18 cellular contexts compared by ENCODE assay signal in genomic region chr2:240467149-240467642, GRCh38. TPM values are rescaled to one million over a fixed set of nuclear protein-coding genes. Genes with fewer than 3 reads are reported as not detected.
DNase-seq lines count a peak whose midpoint lies in the region; ATAC-seq and TF ChIP-seq lines count a peak whose summit lies in the region.
"Had no signal": no experiment of that assay in that cellular context is flagged by ENCODE, and none has a peak within 500 bp of the region (broad histone marks: within the 10 kb centered on the region; RNA-seq: fewer than 3 reads in every experiment).

No MANE protein-coding gene starts in this region.

- no peak for ATAC-seq in Right ventricle myocardium superior (ENCODE audit: poor library complexity)
- ATAC-seq: activated T-cell treated with anti-CD3 and anti-CD28 coated beads, Interleukin-2, amount 50 U/mL, for 72 hours; left colon; T-cell had no signal

- TF ChIP-seq EP300 in transverse colon (IDR thresholded peaks at IDR 0.05; ENCODE audit: low read depth) = no peak

- H3K9ac ChIP-seq in mesenchymal stem cell (ENCODE audit: low read length) = no peak overlapping the region

- peak overlapping the region in 1 of 2 experiments; percentile 24 for H3K14ac ChIP-seq in mesenchymal stem cell (ENCODE audit: low read length in 2 of 2)

- H3K27me3 ChIP-seq in transverse colon (no peaks in the 10 kb centered on the region), mesenchymal stem cell (ENCODE audit: control insufficient read depth in 1 of 2, insufficient read depth in 1 of 2, low read length in 2 of 2) (peaks cover 0 to 4% of the 10 kb centered on the region in 2 experiments)
- H3K27me3 ChIP-seq: ascending aorta, heart right ventricle had no signal

- in situ Hi-C loops in transverse colon (cut with MboI; ENCODE audit: low pct_ligation_motif_present in 1 of 4, low pct_unique_long_range_greater_than_20kb in 1 of 4, low sequenced_read_pairs in 3 of 4) = no loop called here

- H3K4ac ChIP-seq in mesenchymal stem cell (ENCODE audit: low read depth in 1 of 2, low read length in 2 of 2) = no peak overlapping the region

- H3K4me3 ChIP-seq in lower leg skin (ENCODE audit: low read depth, poor library complexity, severe bottlenecking) = no peak overlapping the region
- H3K4me3 ChIP-seq in transverse colon = no peak overlapping the region
- no peak overlapping the region for H3K4me3 ChIP-seq in mesenchymal stem cell (ENCODE audit: insufficient read depth in 1 of 2, low read depth in 1 of 2, low read length in 2 of 2)
- H3K4me3 ChIP-seq: ascending aorta, heart right ventricle had no signal

- H4K91ac ChIP-seq in mesenchymal stem cell (ENCODE audit: low read length) = no peak overlapping the region

- H3K79me1 ChIP-seq in mesenchymal stem cell (replicated peaks; ENCODE audit: low read length, poor library complexity, severe bottlenecking) = no peaks in the 10 kb centered on the region

- H3K18ac ChIP-seq in mesenchymal stem cell (ENCODE audit: low read depth in 1 of 2, low read length in 2 of 2) = no peak overlapping the region

- no peak overlapping the region for H2AFZ ChIP-seq in mesenchymal stem cell (ENCODE audit: low read depth, low read length)

- CTCF ChIA-PET in RWPE1 (lab: Yijun Ruan, JAX) = interaction anchor here (0.7 kb wide), 1 partner anchor 239 kb away, joined by 4 read pairs; no protein-coding TSS in a partner anchor

- H2BK5ac ChIP-seq in mesenchymal stem cell (ENCODE audit: low read depth, low read length, poor library complexity, severe bottlenecking) = no peak overlapping the region

- DNase-seq in cardiac septum (ENCODE audit: low spot score) (peak; percentile 57), Right ventricle myocardium superior (no peak), RWPE1 (ENCODE audit: low spot score) (no peak), lower leg skin (ENCODE audit: low spot score in 2 of 2) (peak; percentile 12 to 83), transverse colon (peak; percentile 4), inferior parietal cortex (ENCODE audit: extremely low spot score) (no peak), mesenchymal stem cell (no peak), COR-L47 (lab: John Stamatoyannopoulos, UW) (no peak)
- DNase-seq: activated T-cell treated with anti-CD3 and anti-CD28 coated beads, Interleukin-2, amount 50 U/mL, for 72 hours; DMS79; erythroblast; GOT3; MM.1S; NCI-H82 had no signal

- H3K9me3 ChIP-seq in transverse colon = no peaks in the 10 kb centered on the region
- peaks cover 3% of the 10 kb centered on the region for H3K9me3 ChIP-seq in mesenchymal stem cell (ENCODE audit: control insufficient read depth, low read length)
- H3K9me3 ChIP-seq: ascending aorta had no signal

- H2BK12ac ChIP-seq in mesenchymal stem cell (ENCODE audit: low read length in 2 of 2) = no peak overlapping the region

- intact Hi-C loops in cardiac septum (cut with DNase I) = no loop called here
- intact Hi-C loops in Right ventricle myocardium superior (cut with DNase I) = no loop called here
- intact Hi-C loops in lower leg skin (cut with DNase I; ENCODE audit: low total_unique reads) = no loop called here
- intact Hi-C loops in transverse colon (cut with DNase I; ENCODE audit: low total_unique reads) = no loop called here

- no peak for TF ChIP-seq CTCF in RWPE1 (conservative IDR thresholded peaks at IDR 0.05; ENCODE audit: low read depth)
- TF ChIP-seq CTCF in lower leg skin (IDR thresholded peaks at IDR 0.05) = no peak
- TF ChIP-seq CTCF in transverse colon (IDR thresholded peaks at IDR 0.05) = no peak

- H4K8ac ChIP-seq in mesenchymal stem cell (ENCODE audit: low read length) = no peak overlapping the region

- H2AK5ac ChIP-seq in mesenchymal stem cell (ENCODE audit: low read length, severe bottlenecking) = no peak overlapping the region

- no peak overlapping the region for H3K23ac ChIP-seq in mesenchymal stem cell (ENCODE audit: low read length in 2 of 2)

- H2BK120ac ChIP-seq in mesenchymal stem cell (ENCODE audit: low read depth, low read length) = no peak overlapping the region

- H3K27ac ChIP-seq in RWPE1 (peak overlapping the region; percentile 52), transverse colon (no peak overlapping the region), mesenchymal stem cell (ENCODE audit: low read length, poor library complexity, severe bottlenecking) (no peak overlapping the region)
- H3K27ac ChIP-seq: ascending aorta had no signal

- no peaks in the 10 kb centered on the region for H3K36me3 ChIP-seq in transverse colon
- peaks cover 25 to 44% of the 10 kb centered on the region in 2 experiments for H3K36me3 ChIP-seq in mesenchymal stem cell (ENCODE audit: control insufficient read depth in 1 of 2, insufficient read depth in 2 of 2, low read depth in 1 of 2, low read length in 2 of 2)

- no peak overlapping the region for H3K4me2 ChIP-seq in mesenchymal stem cell (ENCODE audit: low read length, poor library complexity, severe bottlenecking)

- 73 to 79% methylated on average over 4 to 12 of the region's 12 CpGs for WGBS in lower leg skin, 2 donors
- WGBS in transverse colon (ENCODE audit: low coverage in 1 of 2), 2 donors = 73% methylated on average over 12 of the region's 12 CpGs; no CpG with 5 or more reads in 1 of the 2 donors
- 83% methylated on average over 10 of the region's 12 CpGs for WGBS in mesenchymal stem cell

- no peak overlapping the region for H2BK15ac ChIP-seq in mesenchymal stem cell (ENCODE audit: low read depth, poor library complexity, severe bottlenecking)

- no peaks in the 10 kb centered on the region for H3K4me1 ChIP-seq in transverse colon
- peaks cover 1% of the 10 kb centered on the region for H3K4me1 ChIP-seq in mesenchymal stem cell (ENCODE audit: control insufficient read depth, insufficient read depth, low read depth, low read length)
- H3K4me1 ChIP-seq: ascending aorta had no signal

- TF ChIP-seq POLR2A in lower leg skin (IDR thresholded peaks at IDR 0.05) = no peak
- TF ChIP-seq POLR2A in transverse colon (IDR thresholded peaks at IDR 0.05) = no peak

- POLR2A ChIA-PET in RWPE1 (lab: Yijun Ruan, JAX; ENCODE audit: low non-redundant PET) = no interaction called here

RNA-seq across cellular contexts. Expression of gene GPC1, which starts 31.7 kb away (rescaled TPM):
- 291 TPM for total RNA-seq in cardiac septum
- total RNA-seq in Right ventricle myocardium superior = 154 TPM
- 100 to 1,000 TPM in 3 of 4 donors, 10 to 100 TPM in 1; 87.6 to 145 (median 114) TPM for total RNA-seq in lower leg skin
- 10 to 100 TPM; 10.4 to 31.8 (median 18.0) TPM for total RNA-seq in transverse colon
- 65.7 TPM for polyA plus RNA-seq in mesenchymal stem cell (2013, experiment 1 of 2)
- polyA plus RNA-seq in mesenchymal stem cell (2013, experiment 2 of 2) = 65.6 TPM

Comparison
In these comparisons a context has a peak if more than half of its experiments do, and no peak if none do; other contexts are left out.
1. DNase-seq: peak in cardiac septum (single experiment), lower leg skin (2 of 2) and transverse colon (single experiment); none in Right ventricle myocardium superior (single experiment), RWPE1 (single experiment), inferior parietal cortex (single experiment), mesenchymal stem cell (single experiment) and COR-L47 (single experiment).